22 cellular contexts compared by ENCODE assay signal in the genomic region with DNA sequence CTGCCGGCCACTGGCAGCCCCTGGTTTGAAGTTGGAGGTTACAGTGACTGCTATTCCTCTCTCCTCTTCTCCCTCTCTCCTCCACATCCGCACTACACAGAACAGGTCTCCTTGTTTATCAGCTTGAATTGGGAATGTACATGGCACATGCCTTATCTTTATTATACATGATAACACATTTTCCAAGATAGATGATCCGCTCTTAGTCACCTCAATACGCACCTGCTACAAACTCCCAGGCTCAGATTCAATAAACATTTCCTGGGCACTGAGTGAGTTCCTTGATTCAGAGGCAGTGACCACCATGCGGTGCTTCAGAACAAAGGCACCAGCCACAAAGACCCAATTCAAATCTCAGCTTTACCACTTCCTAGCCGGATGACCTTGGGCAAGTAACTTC.
A peak's percentile ranks its signal among the peaks of the same experiment; 100 is the strongest.
DNase-seq lines count a peak whose midpoint lies in the region; ATAC-seq, FAIRE-seq and TF ChIP-seq lines count a peak whose summit lies in the region.
"Had no signal": no experiment of that assay in that cellular context is flagged by ENCODE, and none has a peak within 500 bp of the region (broad histone marks: within the 10 kb centered on the region; RNA-seq: fewer than 3 reads in every experiment).

No MANE protein-coding gene starts in this region.

- H3K9me3 ChIP-seq in small intestine (ENCODE audit: control insufficient read depth, low read depth): no peaks in the 10 kb centered on the region
- H3K9me3 ChIP-seq: BE2C, Caco-2 had no signal

- no peaks in the 10 kb centered on the region for H3K9me3 Mint-ChIP-seq in activated CD4-positive, alpha-beta T cell treated with anti-CD3 and anti-CD28 coated beads for 36 hours (ENCODE audit: low read depth)
- H3K9me3 Mint-ChIP-seq: CD4-positive, alpha-beta T cell; HFFc6 had no signal

- WGBS in small intestine, 3 donors: 20 to 73% (median 45%) methylated on average over 6 of the region's 6 CpGs

- H3K4me3 Mint-ChIP-seq in activated CD4-positive, alpha-beta T cell treated with anti-CD3 and anti-CD28 coated beads for 36 hours: no peak overlapping the region
- H3K4me3 Mint-ChIP-seq: CD4-positive, alpha-beta T cell; HFFc6 had no signal

- CTCF ChIA-PET in activated CD4-positive, alpha-beta T cell treated with anti-CD3 and anti-CD28 coated beads for 36 hours (lab: Charles Lee): no interaction called here

- H3K4me1 ChIP-seq in small intestine (ENCODE audit: control insufficient read depth in 2 of 2, insufficient read depth in 1 of 2, low read depth in 1 of 2, low read length in 1 of 2) (no peaks in the 10 kb centered on the region), foreskin keratinocyte (no peaks in the 10 kb centered on the region)
- H3K4me1 ChIP-seq: BE2C, Caco-2 had no signal

- peak; percentile 59 for ATAC-seq in left colon
- no peak for ATAC-seq in GM19467 (IDR thresholded peaks at IDR 0.05; ENCODE audit: unreplicated experiment)
- ATAC-seq in foreskin keratinocyte: no peak
- no peak for ATAC-seq in activated CD4-positive, alpha-beta T cell treated with anti-CD3 and anti-CD28 coated beads for 36 hours
- ATAC-seq: HCT116, HepG2 had no signal

- intact Hi-C loops in left colon (cut with DNase I, micrococcal nuclease): no loop called here
- intact Hi-C loops in activated CD4-positive, alpha-beta T cell treated with anti-CD3 and anti-CD28 coated beads for 36 hours (cut with DNase I, micrococcal nuclease): no loop called here

- H3K27me3 ChIP-seq in small intestine (ENCODE audit: control insufficient read depth in 2 of 2, insufficient read depth in 2 of 2, low read length in 2 of 2) (no peaks in the 10 kb centered on the region), foreskin keratinocyte (no peaks in the 10 kb centered on the region)
- H3K27me3 ChIP-seq: BE2C had no signal

- H3K27me3 Mint-ChIP-seq in activated CD4-positive, alpha-beta T cell treated with anti-CD3 and anti-CD28 coated beads for 36 hours: no peaks in the 10 kb centered on the region
- H3K27me3 Mint-ChIP-seq: CD4-positive, alpha-beta T cell had no signal

- H3K4me1 Mint-ChIP-seq in activated CD4-positive, alpha-beta T cell treated with anti-CD3 and anti-CD28 coated beads for 36 hours: no peaks in the 10 kb centered on the region

- no peak overlapping the region for H3K4me3 ChIP-seq in small intestine (ENCODE audit: low read depth in 1 of 2, low read length in 2 of 2)

- no peak for TF ChIP-seq CTCF in foreskin keratinocyte (conservative IDR thresholded peaks at IDR 0.05)

- H3K36me3 Mint-ChIP-seq in activated CD4-positive, alpha-beta T cell treated with anti-CD3 and anti-CD28 coated beads for 36 hours (ENCODE audit: low read depth): no peaks in the 10 kb centered on the region

- H3K27ac ChIP-seq in small intestine (ENCODE audit: low read depth in 1 of 2, low read length in 1 of 2): no peak overlapping the region
- H3K27ac ChIP-seq in foreskin keratinocyte: no peak overlapping the region
- H3K27ac ChIP-seq: C4-2B had no signal

- H3K36me3 ChIP-seq in small intestine (ENCODE audit: control insufficient read depth in 2 of 2, insufficient read depth in 2 of 2, low read length in 2 of 2): no peaks in the 10 kb centered on the region
- H3K36me3 ChIP-seq: BE2C had no signal

- peak; percentile 14 for DNase-seq in A172 (ENCODE audit: low spot score)
- DNase-seq in Daoy (ENCODE audit: low read depth): peak; percentile 32
- no peak for DNase-seq in left colon
- DNase-seq in small intestine: peak; percentile 6
- no peak for DNase-seq in foreskin keratinocyte
- DNase-seq in activated CD4-positive, alpha-beta T cell treated with anti-CD3 and anti-CD28 coated beads for 36 hours: no peak
- DNase-seq: 8988T; ACHN; BE2C; Caco-2; CD4-positive, alpha-beta T cell; GDM1; GOT3; H7; HFFc6 had no signal

- no peak for FAIRE-seq in small intestine (lab: Jason Lieb, UNC)
- FAIRE-seq: D721Med, GM12892, GM18507, HepG2 had no signal

- no peak overlapping the region for H3K27ac Mint-ChIP-seq in activated CD4-positive, alpha-beta T cell treated with anti-CD3 and anti-CD28 coated beads for 36 hours
- H3K27ac Mint-ChIP-seq: CD4-positive, alpha-beta T cell; HFFc6 had no signal

- POLR2A ChIA-PET in activated CD4-positive, alpha-beta T cell treated with anti-CD3 and anti-CD28 coated beads for 36 hours (lab: Charles Lee): no interaction called here

Comparison
In these comparisons a context has a peak if more than half of its experiments do, and no peak if none do; other contexts are left out.
1. DNase-seq: peak in A172 (single experiment), Daoy (single experiment) and small intestine (single experiment); none in left colon (0 of 2), foreskin keratinocyte (0 of 2) and activated CD4-positive, alpha-beta T cell treated with anti-CD3 and anti-CD28 coated beads for 36 hours (single experiment).